ENCODE assay signal across 25 cellular contexts in the genomic region with DNA sequence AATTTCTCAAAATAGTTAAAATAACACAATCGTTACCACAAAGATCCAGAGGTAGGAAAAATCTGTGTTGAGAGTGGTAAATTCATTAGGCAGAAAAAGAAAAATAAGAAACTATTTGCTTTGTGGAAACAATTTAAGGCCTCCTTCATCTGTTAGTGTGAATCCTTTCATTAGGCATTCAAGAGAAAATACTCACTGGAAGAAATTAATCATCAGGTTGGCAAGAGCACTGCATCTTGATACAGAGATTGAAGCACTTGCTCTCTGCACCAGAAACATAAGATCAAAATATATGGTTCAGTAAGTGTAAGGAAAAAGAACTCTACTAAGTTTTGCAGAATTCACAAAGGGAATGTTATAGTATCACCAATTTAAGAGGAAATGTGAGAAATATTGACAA. TPM values are rescaled to one million over a fixed set of nuclear protein-coding genes. Genes with fewer than 3 reads are reported as not detected.
A peak's percentile ranks its signal among the peaks of the same experiment; 100 is the strongest.
DNase-seq lines count a peak whose midpoint lies in the region; ATAC-seq and TF ChIP-seq lines count a peak whose summit lies in the region.
"Had no signal": no experiment of that assay in that cellular context is flagged by ENCODE, and none has a peak within 500 bp of the region (broad histone marks: within the 10 kb centered on the region; RNA-seq: fewer than 3 reads in every experiment).

No MANE protein-coding gene starts in this region.

- H3K9me3 Mint-ChIP-seq in activated T-cell treated with anti-CD3 and anti-CD28 coated beads, Interleukin-2, amount 50 U/mL, for 24 hours = no peaks in the 10 kb centered on the region
- H3K9me3 Mint-ChIP-seq in activated T-cell treated with anti-CD3 and anti-CD28 coated beads, Interleukin-2, amount 50 U/mL, for 72 hours = no peaks in the 10 kb centered on the region
- H3K9me3 Mint-ChIP-seq in nephron = no peaks in the 10 kb centered on the region
- no peaks in the 10 kb centered on the region for H3K9me3 Mint-ChIP-seq in type B pancreatic cell
- H3K9me3 Mint-ChIP-seq: CD14-positive monocyte had no signal

- H3K4me1 ChIP-seq in sigmoid colon = peaks cover 0 to 7% (median 0%) of the 10 kb centered on the region in 4 donors
- H3K4me1 ChIP-seq: BE2C had no signal

- no peaks in the 10 kb centered on the region for H3K27me3 Mint-ChIP-seq in activated T-cell treated with anti-CD3 and anti-CD28 coated beads, Interleukin-2, amount 50 U/mL, for 24 hours
- no peaks in the 10 kb centered on the region for H3K27me3 Mint-ChIP-seq in activated T-cell treated with anti-CD3 and anti-CD28 coated beads, Interleukin-2, amount 50 U/mL, for 72 hours (ENCODE audit: low read depth)
- H3K27me3 Mint-ChIP-seq in nephron (ENCODE audit: low read depth) = no peaks in the 10 kb centered on the region
- no peaks in the 10 kb centered on the region for H3K27me3 Mint-ChIP-seq in type B pancreatic cell

- H3K27ac ChIP-seq in sigmoid colon = no peak overlapping the region
- H3K27ac ChIP-seq: HL-60 had no signal

- H3K4me3 Mint-ChIP-seq in activated T-cell treated with anti-CD3 and anti-CD28 coated beads, Interleukin-2, amount 50 U/mL, for 24 hours = no peak overlapping the region
- no peak overlapping the region for H3K4me3 Mint-ChIP-seq in activated T-cell treated with anti-CD3 and anti-CD28 coated beads, Interleukin-2, amount 50 U/mL, for 72 hours
- H3K4me3 Mint-ChIP-seq in nephron (no peak overlapping the region), type B pancreatic cell (no peak overlapping the region)
- H3K4me3 Mint-ChIP-seq: CD14-positive monocyte had no signal

- TF ChIP-seq POLR2A in sigmoid colon (IDR thresholded peaks at IDR 0.05) = no peak

- H3K9me3 ChIP-seq in sigmoid colon = no peaks in the 10 kb centered on the region
- H3K9me3 ChIP-seq: BE2C had no signal

- no peak overlapping the region for H3K4me3 ChIP-seq in sigmoid colon

- H3K27me3 ChIP-seq in sigmoid colon = no peaks in the 10 kb centered on the region
- H3K27me3 ChIP-seq: BE2C had no signal

- no peak for TF ChIP-seq EP300 in sigmoid colon (IDR thresholded peaks at IDR 0.05)

- TF ChIP-seq CTCF in nephron (IDR thresholded peaks at IDR 0.05; ENCODE audit: unreplicated experiment in 3 of 3) (no peak), type B pancreatic cell (conservative IDR thresholded peaks at IDR 0.05) (no peak), sigmoid colon (IDR thresholded peaks at IDR 0.05) (no peak)

- peak overlapping the region; percentile 75 for H3K27ac Mint-ChIP-seq in activated T-cell treated with anti-CD3 and anti-CD28 coated beads, Interleukin-2, amount 50 U/mL, for 24 hours
- H3K27ac Mint-ChIP-seq in activated T-cell treated with anti-CD3 and anti-CD28 coated beads, Interleukin-2, amount 50 U/mL, for 72 hours = no peak overlapping the region
- H3K27ac Mint-ChIP-seq in nephron = peak overlapping the region; percentile 44 to 72 (median 69)
- peak overlapping the region; percentile 66 for H3K27ac Mint-ChIP-seq in type B pancreatic cell
- H3K27ac Mint-ChIP-seq: CD14-positive monocyte had no signal

- no peaks in the 10 kb centered on the region for H3K36me3 ChIP-seq in sigmoid colon
- H3K36me3 ChIP-seq: BE2C had no signal

- H3K36me3 Mint-ChIP-seq in activated T-cell treated with anti-CD3 and anti-CD28 coated beads, Interleukin-2, amount 50 U/mL, for 24 hours (ENCODE audit: low read depth) = peaks cover 25% of the 10 kb centered on the region
- H3K36me3 Mint-ChIP-seq in activated T-cell treated with anti-CD3 and anti-CD28 coated beads, Interleukin-2, amount 50 U/mL, for 72 hours (ENCODE audit: insufficient read depth in 2 of 2) = peaks cover 2 to 3% of the 10 kb centered on the region in 2 donors
- no peaks in the 10 kb centered on the region for H3K36me3 Mint-ChIP-seq in nephron (ENCODE audit: low read depth)
- H3K36me3 Mint-ChIP-seq in type B pancreatic cell = peaks cover 4% of the 10 kb centered on the region

- no peak for ATAC-seq in activated T-cell treated with anti-CD3 and anti-CD28 coated beads, Interleukin-2, amount 50 U/mL, for 72 hours (replicated peaks in 1 of 2)

- intact Hi-C loops in sigmoid colon (cut with DNase I) = no loop called here

- WGBS in sigmoid colon, 2 donors = 88 to 99% methylated on average over 1 of the region's 1 CpG

- DNase-seq in activated T-cell treated with anti-CD3 and anti-CD28 coated beads, Interleukin-2, amount 50 U/mL, for 24 hours = no peak
- no peak for DNase-seq in activated T-cell treated with anti-CD3 and anti-CD28 coated beads, Interleukin-2, amount 50 U/mL, for 72 hours
- peak; percentile 69 for DNase-seq in astrocyte of the hippocampus (ENCODE audit: low read depth, low spot score)
- DNase-seq in type B pancreatic cell (ENCODE audit: extremely low spot score, unreplicated experiment) = no peak
- DNase-seq in kidney tubule cell (ENCODE audit: low spot score) = no peak
- no peak for DNase-seq in sigmoid colon
- DNase-seq in pons (ENCODE audit: low spot score) = no peak
- DNase-seq: 8988T, ACHN, BE2C, Calu3, DMS79 treated with DMSO at 0.1 percent for 48 hours, GF-D8, NCI-H1048, NCI-H1417, NCI-H1694, NCI-H2029 treated with DMSO at 0.1 percent for 48 hours, NCI-H226, NCI-H510A, NCI-H69, OCI-M1, SIG-M5 had no signal

- peaks cover 24% of the 10 kb centered on the region for H3K4me1 Mint-ChIP-seq in activated T-cell treated with anti-CD3 and anti-CD28 coated beads, Interleukin-2, amount 50 U/mL, for 24 hours (ENCODE audit: low read depth)
- peaks cover 15% of the 10 kb centered on the region for H3K4me1 Mint-ChIP-seq in activated T-cell treated with anti-CD3 and anti-CD28 coated beads, Interleukin-2, amount 50 U/mL, for 72 hours (ENCODE audit: low read depth)
- peaks cover 15% of the 10 kb centered on the region for H3K4me1 Mint-ChIP-seq in nephron
- H3K4me1 Mint-ChIP-seq in type B pancreatic cell (ENCODE audit: unreplicated experiment) = peaks cover 7% of the 10 kb centered on the region

RNA-seq across cellular contexts. Expression of a gene that starts 44.4 kb away (rescaled TPM):
- total RNA-seq in activated T-cell treated with anti-CD3 and anti-CD28 coated beads, Interleukin-2, amount 50 U/mL, for 72 hours = 10 to 100 TPM; 30.8 to 46.7 TPM
- 7.8 and 8.5 TPM in 2 replicates for total RNA-seq in type B pancreatic cell (ENCODE audit: low replicate concordance)
- 10 to 100 TPM in 3 of 4 donors, 1 to 10 TPM in 1; 9.1 to 15.8 (median 13.8) TPM for total RNA-seq in sigmoid colon
- 1 to 10 TPM; 4.2 to 8.9 (median 7.4) TPM for polyA plus RNA-seq in sigmoid colon
